Comparison of ENCODE assay signal across 16 cellular contexts in genomic region chr5:66713998-66714397, GRCh38.
DNase-seq lines count a peak whose midpoint lies in the region; ATAC-seq, FAIRE-seq and TF ChIP-seq lines count a peak whose summit lies in the region.
"Had no signal": no experiment of that assay in that cellular context is flagged by ENCODE, and none has a peak within 500 bp of the region (broad histone marks: within the 10 kb centered on the region; RNA-seq: fewer than 3 reads in every experiment).

No MANE protein-coding gene starts in this region.

- H3K4me2 ChIP-seq in K562 (ENCODE audit: insufficient read depth, low read length) (no peak overlapping the region), mesenchymal stem cell (ENCODE audit: low read length, poor library complexity, severe bottlenecking) (no peak overlapping the region)

- no peak overlapping the region for H4K8ac ChIP-seq in mesenchymal stem cell (ENCODE audit: low read length)

- TF ChIP-seq RAD21 in K562 (CRISPR knock-in tag; conservative IDR thresholded peaks at IDR 0.05 in 1 of 2, IDR thresholded peaks at IDR 0.05 in 1 of 2) = no peak

- BruUV-seq in K562 (replicated peaks; lab: Mats Ljungman, UMichigan) = no TSS peak

- TF ChIP-seq EP300 in K562 (IDR thresholded peaks at IDR 0.05; ENCODE audit: low read length) = no peak

- CTCF ChIA-PET in K562 (lab: Yijun Ruan, JAX; ENCODE audit: low intra/inter-chr PET ratio) = no interaction called here

- no peak overlapping the region for H3K23ac ChIP-seq in mesenchymal stem cell (ENCODE audit: low read length in 2 of 2)

- in situ Hi-C loops in GM13977 (cut with MboI; ENCODE audit: low pct_unique_long_range_greater_than_20kb, low sequenced_read_pairs, unreplicated experiment) = no loop called here
- in situ Hi-C loops in K562 (cut with MboI) = no loop called here

- no peak for TF ChIP-seq POLR2A in K562 (conservative IDR thresholded peaks at IDR 0.05)

- WGBS in K562 (ENCODE audit: insufficient coverage, low coverage, missing lambda C conversion rate) = 4% methylated on average over 3 of the region's 3 CpGs
- 78% methylated on average over 2 of the region's 3 CpGs for WGBS in mesenchymal stem cell

- H3K18ac ChIP-seq in mesenchymal stem cell (ENCODE audit: low read depth in 1 of 2, low read length in 2 of 2) = no peak overlapping the region

- TF ChIP-seq CTCF in GM13977 (IDR thresholded peaks at IDR 0.05; ENCODE audit: extremely low read depth, insufficient read depth, missing control alignments) (no peak), K562 (IDR thresholded peaks at IDR 0.05 in 2 of 3, conservative IDR thresholded peaks at IDR 0.05 in 1 of 3; ENCODE audit: insufficient read depth in 2 of 3, low read depth in 1 of 3, low read length in 3 of 3) (no peak), kidney (IDR thresholded peaks at IDR 0.05; ENCODE audit: borderline replicate concordance, extremely low read depth, insufficient read depth) (no peak)

- no peaks in the 10 kb centered on the region for H3K4me1 ChIP-seq in K562 (replicated peaks in 1 of 2; ENCODE audit: control insufficient read depth in 2 of 2, insufficient read depth in 2 of 2, low read length in 2 of 2)
- H3K4me1 ChIP-seq in mesenchymal stem cell (ENCODE audit: control insufficient read depth, insufficient read depth, low read depth, low read length) = no peaks in the 10 kb centered on the region
- peaks cover 0 to 2% of the 10 kb centered on the region in 2 donors for H3K4me1 ChIP-seq in kidney (ENCODE audit: control insufficient read depth in 1 of 2, insufficient read depth in 1 of 2, low read depth in 1 of 2, low read length in 2 of 2)

- H2BK120ac ChIP-seq in mesenchymal stem cell (ENCODE audit: low read depth, low read length) = no peak overlapping the region

- H3K36me3 ChIP-seq in K562 (ENCODE audit: control insufficient read depth, insufficient read depth, low read length) = no peaks in the 10 kb centered on the region
- no peaks in the 10 kb centered on the region for H3K36me3 ChIP-seq in mesenchymal stem cell (ENCODE audit: control insufficient read depth in 1 of 2, insufficient read depth in 2 of 2, low read depth in 1 of 2, low read length in 2 of 2)
- no peaks in the 10 kb centered on the region for H3K36me3 ChIP-seq in kidney (ENCODE audit: control insufficient read depth in 1 of 2, insufficient read depth in 2 of 2, low read length in 2 of 2)
- H3K36me3 ChIP-seq: tibial nerve had no signal

- intact Hi-C loops in K562 (cut with micrococcal nuclease) = no loop called here
- intact Hi-C loops in kidney (cut with DNase I) = no loop called here

- H2AFZ ChIP-seq in K562 (ENCODE audit: low read depth, low read length) = no peak overlapping the region
- H2AFZ ChIP-seq in mesenchymal stem cell (ENCODE audit: low read depth, low read length) = no peak overlapping the region

- DNase-seq in GM13977 (ENCODE audit: low spot score) = peak; percentile 17
- DNase-seq in K562 (ENCODE audit: extremely low read depth in 1 of 4, low spot score in 3 of 4) = peak in 1 of 4 experiments; percentile 2
- DNase-seq in mesenchymal stem cell = peak; percentile 28
- DNase-seq in NCI-H345 treated with DMSO at 0.1 percent for 48 hours (lab: John Stamatoyannopoulos, UW; ENCODE audit: unreplicated experiment) = no peak
- DNase-seq in kidney = no peak
- DNase-seq in SIG-M5 (lab: John Stamatoyannopoulos, UW) = no peak
- DNase-seq: activated effector memory CD4-positive, alpha-beta T cell treated with Interleukin-2 at 50 U/mL for 16 hours; CD8-positive, alpha-beta T cell; dorsolateral prefrontal cortex; H9; NCI-H1417 treated with DMSO at 0.1 percent for 48 hours; stimulated activated CD4-positive, alpha-beta T cell treated with anti-CD3 and anti-CD28 coated beads, Interleukin-4, amount 100 ng/mL, for 24 hours had no signal

- no peak overlapping the region for H2BK15ac ChIP-seq in mesenchymal stem cell (ENCODE audit: low read depth, poor library complexity, severe bottlenecking)

- no peak overlapping the region for H2AK5ac ChIP-seq in mesenchymal stem cell (ENCODE audit: low read length, severe bottlenecking)

- H4K20me1 ChIP-seq in K562 (replicated peaks; ENCODE audit: control insufficient read depth, insufficient read depth, low read length) = no peaks in the 10 kb centered on the region

- no peaks in the 10 kb centered on the region for H3K9me1 ChIP-seq in K562 (ENCODE audit: control insufficient read depth, insufficient read depth, low read length)

- H3K4me3 ChIP-seq in K562 (no peak overlapping the region), mesenchymal stem cell (ENCODE audit: insufficient read depth in 1 of 2, low read depth in 1 of 2, low read length in 2 of 2) (no peak overlapping the region), kidney (ENCODE audit: low read length in 2 of 2) (no peak overlapping the region)
- H3K4me3 ChIP-seq: dorsolateral prefrontal cortex, tibial nerve had no signal

- H3K14ac ChIP-seq in mesenchymal stem cell (ENCODE audit: low read length in 2 of 2) = no peak overlapping the region

- H3K9ac ChIP-seq in K562 (ENCODE audit: insufficient read depth in 1 of 2, low read depth in 2 of 2, low read length in 2 of 2) (no peak overlapping the region), mesenchymal stem cell (ENCODE audit: low read length) (no peak overlapping the region), kidney (ENCODE audit: low read length in 2 of 2) (no peak overlapping the region)

- FAIRE-seq in K562 (lab: Jason Lieb, UNC) = no peak
- FAIRE-seq in kidney (lab: Jason Lieb, UNC) = no peak
- FAIRE-seq: GM18507 had no signal

- H2BK12ac ChIP-seq in mesenchymal stem cell (ENCODE audit: low read length in 2 of 2) = no peak overlapping the region

- H3K79me1 ChIP-seq in mesenchymal stem cell (replicated peaks; ENCODE audit: low read length, poor library complexity, severe bottlenecking) = no peaks in the 10 kb centered on the region

- no peak overlapping the region for H4K91ac ChIP-seq in mesenchymal stem cell (ENCODE audit: low read length)

- POLR2A ChIA-PET in K562 (lab: Yijun Ruan, JAX) = no interaction called here

- no peak overlapping the region for H2BK5ac ChIP-seq in mesenchymal stem cell (ENCODE audit: low read depth, low read length, poor library complexity, severe bottlenecking)

- H3K27ac ChIP-seq in K562 (ENCODE audit: extremely low read depth, low read depth, low read length) (no peak overlapping the region), mesenchymal stem cell (ENCODE audit: low read length, poor library complexity, severe bottlenecking) (no peak overlapping the region), kidney (ENCODE audit: low read depth in 2 of 2, low read length in 2 of 2) (no peak overlapping the region)
- H3K27ac ChIP-seq: tibial nerve had no signal

- H3K79me2 ChIP-seq in K562 (ENCODE audit: control insufficient read depth, insufficient read depth, low read length) = no peaks in the 10 kb centered on the region

- no peaks in the 10 kb centered on the region for H3K27me3 ChIP-seq in K562 (ENCODE audit: control insufficient read depth in 2 of 2, insufficient read depth in 2 of 2, low read length in 2 of 2)
- no peaks in the 10 kb centered on the region for H3K27me3 ChIP-seq in mesenchymal stem cell (ENCODE audit: control insufficient read depth in 1 of 2, insufficient read depth in 1 of 2, low read length in 2 of 2)
- H3K27me3 ChIP-seq: dorsolateral prefrontal cortex, tibial nerve had no signal

- ATAC-seq in HG03159 (IDR thresholded peaks at IDR 0.05; ENCODE audit: unreplicated experiment) (peak; percentile 35), K562 (no peak), GM18907 (IDR thresholded peaks at IDR 0.05; ENCODE audit: unreplicated experiment) (no peak)
- ATAC-seq: CD8-positive, alpha-beta T cell had no signal

- no peaks in the 10 kb centered on the region for H3K9me3 ChIP-seq in K562 (replicated peaks; ENCODE audit: control insufficient read depth, insufficient read depth, low read depth, low read length)
- peaks cover 6% of the 10 kb centered on the region for H3K9me3 ChIP-seq in mesenchymal stem cell (ENCODE audit: control insufficient read depth, low read length)
- peaks cover 4 to 8% of the 10 kb centered on the region in 2 donors for H3K9me3 ChIP-seq in kidney (ENCODE audit: control insufficient read depth in 1 of 2, low read length in 2 of 2)

- no peak overlapping the region for H3K4ac ChIP-seq in mesenchymal stem cell (ENCODE audit: low read depth in 1 of 2, low read length in 2 of 2)

TF ChIP-seq in K562, 482 proteins besides CTCF, POLR2A, EP300 and RAD21:
- TF ChIP-seq ZNF584 (CRISPR knock-in tag; IDR thresholded peaks at IDR 0.05; ENCODE audit: low read depth) (no peak), RBM25 (IDR thresholded peaks at IDR 0.05; ENCODE audit: low read depth, low read length, severe bottlenecking) (peak; percentile 28)
TF ChIP-seq in K562: peak in this region for 1.

Comparison
In these comparisons a context has a peak if more than half of its experiments do, and no peak if none do; other contexts are left out.
1. DNase-seq: peak in GM13977 (single experiment) and mesenchymal stem cell (single experiment); none in NCI-H345 treated with DMSO at 0.1 percent for 48 hours (single experiment), kidney (single experiment) and SIG-M5 (single experiment).